Comparison of ENCODE assay signal across 27 cellular contexts in genomic region chr7:271266-272107, GRCh38. TPM values are rescaled to one million over a fixed set of nuclear protein-coding genes. Genes with fewer than 3 reads are reported as not detected.
DNase-seq lines count a peak whose midpoint lies in the region; ATAC-seq and TF ChIP-seq lines count a peak whose summit lies in the region.
"Had no signal": no experiment of that assay in that cellular context is flagged by ENCODE, and none has a peak within 500 bp of the region (broad histone marks: within the 10 kb centered on the region; RNA-seq: fewer than 3 reads in every experiment).

No MANE protein-coding gene starts in this region.

- no peak overlapping the region for H3K27ac Mint-ChIP-seq in HFFc6
- no peak overlapping the region for H3K27ac Mint-ChIP-seq in activated CD4-positive, alpha-beta T cell treated with anti-CD3 and anti-CD28 coated beads for 36 hours
- H3K27ac Mint-ChIP-seq: activated T-cell treated with anti-CD3 and anti-CD28 coated beads, Interleukin-2, amount 50 U/mL, for 24 hours; CD4-positive, alpha-beta T cell; nephron had no signal

- TF ChIP-seq CTCF in HFFc6 (IDR thresholded peaks at IDR 0.05): no peak
- no peak for TF ChIP-seq CTCF in dorsolateral prefrontal cortex (IDR thresholded peaks at IDR 0.05 in 54 of 56, conservative IDR thresholded peaks at IDR 0.05 in 2 of 56; ENCODE audit: low read depth in 1 of 56, partially characterized antibody in 56 of 56)

- no peak overlapping the region for H3K4me3 Mint-ChIP-seq in HFFc6
- no peak overlapping the region for H3K4me3 Mint-ChIP-seq in activated CD4-positive, alpha-beta T cell treated with anti-CD3 and anti-CD28 coated beads for 36 hours
- H3K4me3 Mint-ChIP-seq: activated T-cell treated with anti-CD3 and anti-CD28 coated beads, Interleukin-2, amount 50 U/mL, for 24 hours; CD4-positive, alpha-beta T cell; nephron had no signal

- intact Hi-C loops in dorsolateral prefrontal cortex (cut with DNase I): no loop called here
- intact Hi-C loops in activated CD4-positive, alpha-beta T cell treated with anti-CD3 and anti-CD28 coated beads for 36 hours (cut with DNase I, micrococcal nuclease): no loop called here

- H3K27ac ChIP-seq in dorsolateral prefrontal cortex: peak overlapping the region in 52 of 59 donors; percentile 1 to 89 (median 66)
- H3K27ac ChIP-seq: epithelial cell of prostate, foreskin keratinocyte, right lobe of liver, SJSA1, thyroid gland had no signal

- no peak overlapping the region for H3K4me3 ChIP-seq in dorsolateral prefrontal cortex
- H3K4me3 ChIP-seq: mucosa of descending colon, right lobe of liver, SJSA1, thyroid gland had no signal

- CTCF ChIA-PET in activated CD4-positive, alpha-beta T cell treated with anti-CD3 and anti-CD28 coated beads for 36 hours (lab: Charles Lee): no interaction called here

- POLR2A ChIA-PET in activated CD4-positive, alpha-beta T cell treated with anti-CD3 and anti-CD28 coated beads for 36 hours (lab: Charles Lee): no interaction called here

- peaks cover 28% of the 10 kb centered on the region for H3K27me3 Mint-ChIP-seq in HFFc6 (ENCODE audit: insufficient read depth)
- no peaks in the 10 kb centered on the region for H3K27me3 Mint-ChIP-seq in activated CD4-positive, alpha-beta T cell treated with anti-CD3 and anti-CD28 coated beads for 36 hours
- H3K27me3 Mint-ChIP-seq: activated T-cell treated with anti-CD3 and anti-CD28 coated beads, Interleukin-2, amount 50 U/mL, for 24 hours; CD4-positive, alpha-beta T cell had no signal

- H3K4me1 Mint-ChIP-seq in HFFc6 (ENCODE audit: low read depth): peaks cover 7% of the 10 kb centered on the region
- no peaks in the 10 kb centered on the region for H3K4me1 Mint-ChIP-seq in activated CD4-positive, alpha-beta T cell treated with anti-CD3 and anti-CD28 coated beads for 36 hours
- H3K4me1 Mint-ChIP-seq: nephron had no signal

- ATAC-seq in HG03378 (IDR thresholded peaks at IDR 0.05; ENCODE audit: unreplicated experiment) (no peak), GM19324 (IDR thresholded peaks at IDR 0.05; ENCODE audit: low FRiP score, unreplicated experiment) (no peak)
- no peak for ATAC-seq in activated CD4-positive, alpha-beta T cell treated with anti-CD3 and anti-CD28 coated beads for 36 hours
- ATAC-seq: foreskin keratinocyte; mucosa of descending colon; right lobe of liver; stimulated activated naive CD8-positive, alpha-beta T cell treated with anti-CD3 and anti-CD28 coated beads, Interleukin-15, Interleukin-2, amounts not matched to agents 100 U/mL and 50 U/mL, for 24 hours had no signal

- DNase-seq in AG08395 (ENCODE audit: low spot score): peak; percentile 24
- peak; percentile 6 for DNase-seq in HFFc6
- peak in 2 of 10 donors; percentile 41 to 47 for DNase-seq in dorsolateral prefrontal cortex
- DNase-seq in middle frontal gyrus (ENCODE audit: extremely low spot score, low spot score): peak; percentile 80
- no peak for DNase-seq in activated CD4-positive, CD25-positive, alpha-beta regulatory T cell treated with anti-CD3 and anti-CD28 coated beads, Interleukin-2, amount 50 U/mL, for 72 hours
- no peak for DNase-seq in activated CD4-positive, alpha-beta T cell treated with anti-CD3 and anti-CD28 coated beads for 36 hours
- DNase-seq: activated CD8-positive, alpha-beta memory T cell treated with anti-CD3 and anti-CD28 coated beads for 24 hours; activated naive CD4-positive, alpha-beta T cell treated with Interleukin-2 at 50 U/mL for 16 hours; activated T-cell treated with anti-CD3 and anti-CD28 coated beads, Interleukin-2, amount 50 U/mL, for 24 hours; CD4-positive, alpha-beta T cell; central memory CD4-positive, alpha-beta T cell; DMS153; foreskin keratinocyte; NCI-H446 treated with DMSO at 0.1 percent for 48 hours; stimulated activated CD4-positive, alpha-beta T cell treated with anti-CD3 and anti-CD28 coated beads, Interleukin-15, amount 100 ng/mL, for 24 hours; stimulated activated naive CD8-positive, alpha-beta T cell treated with anti-CD3 and anti-CD28 coated beads, Interleukin-15, Interleukin-2, amounts not matched to agents 100 U/mL and 50 U/mL, for 24 hours; thyroid gland had no signal

- H3K9me3 Mint-ChIP-seq in HFFc6: peaks cover 10% of the 10 kb centered on the region
- peaks cover 13% of the 10 kb centered on the region for H3K9me3 Mint-ChIP-seq in activated CD4-positive, alpha-beta T cell treated with anti-CD3 and anti-CD28 coated beads for 36 hours (ENCODE audit: low read depth)

- no peaks in the 10 kb centered on the region for H3K27me3 ChIP-seq in dorsolateral prefrontal cortex
- H3K27me3 ChIP-seq: right lobe of liver, SJSA1, thyroid gland had no signal

- H3K36me3 Mint-ChIP-seq in HFFc6 (ENCODE audit: low read depth): peaks cover 5% of the 10 kb centered on the region; the same call in 1 of the 2 replicates
- no peaks in the 10 kb centered on the region for H3K36me3 Mint-ChIP-seq in activated CD4-positive, alpha-beta T cell treated with anti-CD3 and anti-CD28 coated beads for 36 hours (ENCODE audit: low read depth)

RNA-seq across cellular contexts. Expression of gene FOXL3, which starts 18.5 kb away (rescaled TPM):
- total RNA-seq in HFFc6 (2021; fragmentation: NEBNext Ultra II Directional; extraction: Animal tissue kit (Norgen Biotek cat#: 25700)): not detected
- total RNA-seq in dorsolateral prefrontal cortex: 1 to 10 TPM in 2 of 120 experiments, under 1 TPM in 2, not detected in 116; 0.71 to 1.1 (median 0.97) TPM
- total RNA-seq in activated CD4-positive, alpha-beta T cell treated with anti-CD3 and anti-CD28 coated beads for 36 hours: not detected
- total RNA-seq: CD4-positive, alpha-beta T cell; foreskin keratinocyte; G401; liver; MCF 10A; right lobe of liver; SJSA1; thyroid gland had no signal

Comparison
In these comparisons a context has a peak if more than half of its experiments do, and no peak if none do; other contexts are left out.
1. DNase-seq: peak in AG08395 (single experiment), HFFc6 (single experiment) and middle frontal gyrus (single experiment); none in activated CD4-positive, CD25-positive, alpha-beta regulatory T cell treated with anti-CD3 and anti-CD28 coated beads, Interleukin-2, amount 50 U/mL, for 72 hours (single experiment) and activated CD4-positive, alpha-beta T cell treated with anti-CD3 and anti-CD28 coated beads for 36 hours (single experiment).